24 cellular contexts compared by ENCODE assay signal in genomic region chr11:21177379-21177778, GRCh38.
DNase-seq lines count a peak whose midpoint lies in the region; ATAC-seq, FAIRE-seq and TF ChIP-seq lines count a peak whose summit lies in the region.
"Had no signal": no experiment of that assay in that cellular context is flagged by ENCODE, and none has a peak within 500 bp of the region (broad histone marks: within the 10 kb centered on the region; RNA-seq: fewer than 3 reads in every experiment).

No MANE protein-coding gene starts in this region.

- H2BK5ac ChIP-seq in H9 (ENCODE audit: insufficient read length, low read length) = no peak overlapping the region

- no peak overlapping the region for H4K5ac ChIP-seq in H9 (ENCODE audit: insufficient read length, low read depth, low read length)

- H4K91ac ChIP-seq in H9 (ENCODE audit: insufficient read length, low read depth, low read length) = no peak overlapping the region

- no peak overlapping the region for H2BK15ac ChIP-seq in H9 (ENCODE audit: low read depth, low read length)

- CTCF ChIA-PET in mammary epithelial cell (lab: Charles Lee; ENCODE audit: low non-redundant PET) = no interaction called here
- CTCF ChIA-PET in MCF 10A (lab: Yijun Ruan, JAX) = no interaction called here

- H3K4me1 Mint-ChIP-seq in MCF 10A (ENCODE audit: insufficient read depth, unreplicated experiment) (no peaks in the 10 kb centered on the region), H9 (peaks cover 7% of the 10 kb centered on the region in 2 experiments)
- H3K4me1 Mint-ChIP-seq: B cell; CD4-positive, CD25-positive, alpha-beta regulatory T cell had no signal

- H2BK120ac ChIP-seq in H9 (ENCODE audit: low read depth, low read length, poor library complexity, severe bottlenecking) = no peak overlapping the region

- no peak overlapping the region for H3K27ac Mint-ChIP-seq in MCF 10A (ENCODE audit: low read depth, unreplicated experiment)
- no peak overlapping the region for H3K27ac Mint-ChIP-seq in H9
- H3K27ac Mint-ChIP-seq: B cell; CD4-positive, CD25-positive, alpha-beta regulatory T cell; CD8-positive, alpha-beta T cell; GM23338; HFFc6 had no signal

- no peak overlapping the region for H4K8ac ChIP-seq in H9 (replicated peaks; ENCODE audit: insufficient read length, low read depth, low read length)

- intact Hi-C loops in mammary epithelial cell (cut with micrococcal nuclease) (no loop called here), MCF 10A (cut with micrococcal nuclease) (no loop called here), right lobe of liver (cut with DNase I) (no loop called here)

- H3K9me3 Mint-ChIP-seq in MCF 10A (ENCODE audit: unreplicated experiment) = no peaks in the 10 kb centered on the region
- no peaks in the 10 kb centered on the region for H3K9me3 Mint-ChIP-seq in H9
- H3K9me3 Mint-ChIP-seq: GM23338 had no signal

- H3K18ac ChIP-seq in H9 (ENCODE audit: insufficient read length, low read depth, low read length) = no peak overlapping the region

- H2BK12ac ChIP-seq in H9 (ENCODE audit: insufficient read length, low read depth, low read length) = no peak overlapping the region

- FAIRE-seq in bronchial epithelial cell (lab: Jason Lieb, UNC) = no peak
- FAIRE-seq: A204.1, GM12878, GM18507 had no signal

- H3K79me2 ChIP-seq in mammary epithelial cell (ENCODE audit: insufficient read depth, low read length) = no peaks in the 10 kb centered on the region
- H3K79me2 ChIP-seq in H9 (ENCODE audit: insufficient read depth, low read length) = no peaks in the 10 kb centered on the region

- no peaks in the 10 kb centered on the region for H3K36me3 Mint-ChIP-seq in MCF 10A (ENCODE audit: insufficient read depth, unreplicated experiment)
- no peaks in the 10 kb centered on the region; a peak in 1 of 7 replicates for H3K36me3 Mint-ChIP-seq in H9 (ENCODE audit: insufficient read depth in 1 of 3, low read depth in 3 of 3)
- H3K36me3 Mint-ChIP-seq: CD4-positive, CD25-positive, alpha-beta regulatory T cell; CD8-positive, alpha-beta T cell had no signal

- no peak overlapping the region for H3K9ac ChIP-seq in mammary epithelial cell (ENCODE audit: insufficient read depth, low read length)
- H3K9ac ChIP-seq in H9 (ENCODE audit: extremely low read depth, insufficient read length, low read length) = no peak overlapping the region
- H3K9ac ChIP-seq: BLaER1 had no signal

- H4K20me1 ChIP-seq in mammary epithelial cell (ENCODE audit: insufficient read depth, low read length) (no peaks in the 10 kb centered on the region), H9 (ENCODE audit: control insufficient read depth, insufficient read depth, insufficient read length) (no peaks in the 10 kb centered on the region)
- H4K20me1 ChIP-seq: BLaER1 had no signal

- H3K56ac ChIP-seq in H9 (ENCODE audit: insufficient read length, low read depth, low read length) = no peak overlapping the region

- H3K14ac ChIP-seq in H9 (ENCODE audit: insufficient read depth, low read length) = no peak overlapping the region

- H3K79me1 ChIP-seq in H9 (ENCODE audit: insufficient read depth, low read depth, low read length, poor library complexity, severe bottlenecking) = no peaks in the 10 kb centered on the region

- H3K4me3 Mint-ChIP-seq in MCF 10A (ENCODE audit: unreplicated experiment) (no peak overlapping the region), H9 (no peak overlapping the region)
- H3K4me3 Mint-ChIP-seq: B cell; CD4-positive, CD25-positive, alpha-beta regulatory T cell; CD8-positive, alpha-beta T cell; GM23338; HFFc6 had no signal

- no peak overlapping the region for H3K4me3 ChIP-seq in mammary epithelial cell (replicated peaks in 1 of 3; ENCODE audit: insufficient read depth in 1 of 3, low read depth in 2 of 3, low read length in 3 of 3)
- H3K4me3 ChIP-seq in bronchial epithelial cell (ENCODE audit: low read depth, low read length) = no peak overlapping the region
- no peak overlapping the region for H3K4me3 ChIP-seq in right lobe of liver
- H3K4me3 ChIP-seq: BLaER1, GM12878, GM23338, HAP-1 had no signal

- H3T11ph ChIP-seq in H9 (ENCODE audit: low read length) = no peak overlapping the region

- peak; percentile 1 for DNase-seq in mammary epithelial cell
- no peak for DNase-seq in MCF 10A (ENCODE audit: unreplicated experiment)
- peak; percentile 90 for DNase-seq in bronchial epithelial cell (ENCODE audit: low read depth)
- peak; percentile 44 to 87 for DNase-seq in foreskin keratinocyte
- no peak for DNase-seq in RKO (ENCODE audit: low spot score)
- DNase-seq in right lobe of liver = no peak
- no peak for DNase-seq in H9
- DNase-seq: Caco-2; CD4-positive, CD25-positive, alpha-beta regulatory T cell; CD8-positive, alpha-beta T cell; DMS 273 treated with DMSO at 0.1 percent for 48 hours; DMS79; EL; GDM1; HFFc6 had no signal

- BruUV-seq in mammary epithelial cell (replicated peaks; lab: Mats Ljungman, UMichigan) = no TSS peak
- BruUV-seq in MCF 10A (replicated peaks; lab: Mats Ljungman, UMichigan) = no TSS peak

- in situ Hi-C loops in mammary epithelial cell (cut with MboI; ENCODE audit: low sequenced_read_pairs in 2 of 2) = no loop called here

- no peaks in the 10 kb centered on the region for H3K4me1 ChIP-seq in mammary epithelial cell (ENCODE audit: insufficient read depth, low read length)
- peaks cover 26% of the 10 kb centered on the region for H3K4me1 ChIP-seq in foreskin keratinocyte
- no peaks in the 10 kb centered on the region for H3K4me1 ChIP-seq in right lobe of liver
- H3K4me1 ChIP-seq in H9 (ENCODE audit: insufficient read depth, low read length) = no peaks in the 10 kb centered on the region
- H3K4me1 ChIP-seq: BLaER1, Caco-2, HAP-1 had no signal

- POLR2A ChIA-PET in MCF 10A (lab: Yijun Ruan, JAX) = no interaction called here

- H3K23me2 ChIP-seq in H9 (ENCODE audit: insufficient read length, low read depth, low read length, poor library complexity, severe bottlenecking) = no peaks in the 10 kb centered on the region

- H3K9me3 ChIP-seq in mammary epithelial cell (replicated peaks; ENCODE audit: insufficient read depth, low read length) = no peaks in the 10 kb centered on the region
- H3K9me3 ChIP-seq in right lobe of liver = no peaks in the 10 kb centered on the region
- no peaks in the 10 kb centered on the region for H3K9me3 ChIP-seq in H9 (ENCODE audit: control insufficient read depth, low read depth, low read length)
- H3K9me3 ChIP-seq: BLaER1, Caco-2, HAP-1 had no signal

- 35% methylated on average over 2 of the region's 2 CpGs for WGBS in mammary epithelial cell (ENCODE audit: low coverage, missing lambda C conversion rate)
- WGBS in right lobe of liver (ENCODE audit: insufficient coverage, low coverage, low lambda C conversion rate, missing lambda C conversion rate) = 35% methylated on average over 2 of the region's 2 CpGs
- WGBS in H9 (ENCODE audit: extremely low coverage, insufficient read length, low lambda C conversion rate) = no CpG with 5 or more reads among the region's 2 CpGs

- H3K27me3 Mint-ChIP-seq in MCF 10A (ENCODE audit: insufficient read depth, unreplicated experiment) = no peaks in the 10 kb centered on the region
- no peaks in the 10 kb centered on the region for H3K27me3 Mint-ChIP-seq in H9 (ENCODE audit: low read depth)
- H3K27me3 Mint-ChIP-seq: B cell; CD4-positive, CD25-positive, alpha-beta regulatory T cell had no signal

- no peak overlapping the region for H2BK20ac ChIP-seq in H9 (ENCODE audit: low read depth, low read length, poor library complexity, severe bottlenecking)

- H2AFZ ChIP-seq in mammary epithelial cell (ENCODE audit: low read depth, low read length) (no peak overlapping the region), H9 (ENCODE audit: low read length) (no peak overlapping the region)
- H2AFZ ChIP-seq: GM23338 had no signal

- dilution Hi-C loops in mammary epithelial cell (cut with HindIII; ENCODE audit: low sequenced_read_pairs) = no loop called here

- H3K4ac ChIP-seq in H9 (ENCODE audit: low read depth, low read length) = no peak overlapping the region

- ATAC-seq in foreskin keratinocyte (peak; percentile 93), right lobe of liver (no peak)
- ATAC-seq: CD8-positive, alpha-beta T cell; GM12878; GM23338 had no signal

- H3K27me3 ChIP-seq in mammary epithelial cell (ENCODE audit: insufficient read depth, low read length) = no peaks in the 10 kb centered on the region
- no peaks in the 10 kb centered on the region for H3K27me3 ChIP-seq in bronchial epithelial cell (ENCODE audit: control insufficient read depth, insufficient read depth, low read length)
- no peaks in the 10 kb centered on the region for H3K27me3 ChIP-seq in foreskin keratinocyte
- no peaks in the 10 kb centered on the region for H3K27me3 ChIP-seq in right lobe of liver
- no peaks in the 10 kb centered on the region for H3K27me3 ChIP-seq in H9 (ENCODE audit: insufficient read depth, low read length)
- H3K27me3 ChIP-seq: BLaER1 had no signal

- H3K4me2 ChIP-seq in mammary epithelial cell (ENCODE audit: insufficient read depth, low read depth, low read length) (no peak overlapping the region), H9 (ENCODE audit: insufficient read depth, insufficient read length, low read length) (no peak overlapping the region)
- H3K4me2 ChIP-seq: BLaER1, GM23338 had no signal

- no peak for TF ChIP-seq CTCF in mammary epithelial cell (conservative IDR thresholded peaks at IDR 0.05 in 1 of 2, IDR thresholded peaks at IDR 0.05 in 1 of 2; ENCODE audit: extremely low read depth in 1 of 2, insufficient read depth in 1 of 2, low read depth in 1 of 2, low read length in 2 of 2)
- TF ChIP-seq CTCF in MCF 10A (IDR thresholded peaks at IDR 0.05; ENCODE audit: unreplicated experiment) = no peak
- TF ChIP-seq CTCF in bronchial epithelial cell (IDR thresholded peaks at IDR 0.05; ENCODE audit: insufficient read depth, low read length, severe bottlenecking) = no peak
- TF ChIP-seq CTCF in foreskin keratinocyte (conservative IDR thresholded peaks at IDR 0.05) = peak; percentile 26
- TF ChIP-seq CTCF in right lobe of liver (IDR thresholded peaks at IDR 0.05) = no peak
- no peak for TF ChIP-seq CTCF in H9 (conservative IDR thresholded peaks at IDR 0.05)

- no peak overlapping the region for H3K23ac ChIP-seq in H9 (ENCODE audit: insufficient read length, low read depth, low read length)

- H2AK5ac ChIP-seq in H9 (ENCODE audit: insufficient read length, low read length) = no peak overlapping the region

- no peaks in the 10 kb centered on the region for H3K36me3 ChIP-seq in mammary epithelial cell (ENCODE audit: insufficient read depth, low read length)
- no peaks in the 10 kb centered on the region for H3K36me3 ChIP-seq in bronchial epithelial cell (ENCODE audit: control insufficient read depth, insufficient read depth, low read length)
- no peaks in the 10 kb centered on the region for H3K36me3 ChIP-seq in right lobe of liver
- H3K36me3 ChIP-seq: BLaER1, HAP-1 had no signal

- no peak for TF ChIP-seq POLR2A in right lobe of liver (IDR thresholded peaks at IDR 0.05)

- H3K27ac ChIP-seq in mammary epithelial cell (ENCODE audit: insufficient read depth, low read depth, low read length) (no peak overlapping the region), foreskin keratinocyte (peak overlapping the region; percentile 28), right lobe of liver (no peak overlapping the region), H9 (ENCODE audit: insufficient read length, low read depth, low read length) (no peak overlapping the region)
- H3K27ac ChIP-seq: 22Rv1, BLaER1, C4-2B had no signal

Comparison
In these comparisons a context has a peak if more than half of its experiments do, and no peak if none do; other contexts are left out.
1. DNase-seq: peak in mammary epithelial cell (single experiment), bronchial epithelial cell (single experiment) and foreskin keratinocyte (2 of 2); none in MCF 10A (single experiment), RKO (single experiment), right lobe of liver (0 of 3) and H9 (single experiment).